In the genomic region with DNA sequence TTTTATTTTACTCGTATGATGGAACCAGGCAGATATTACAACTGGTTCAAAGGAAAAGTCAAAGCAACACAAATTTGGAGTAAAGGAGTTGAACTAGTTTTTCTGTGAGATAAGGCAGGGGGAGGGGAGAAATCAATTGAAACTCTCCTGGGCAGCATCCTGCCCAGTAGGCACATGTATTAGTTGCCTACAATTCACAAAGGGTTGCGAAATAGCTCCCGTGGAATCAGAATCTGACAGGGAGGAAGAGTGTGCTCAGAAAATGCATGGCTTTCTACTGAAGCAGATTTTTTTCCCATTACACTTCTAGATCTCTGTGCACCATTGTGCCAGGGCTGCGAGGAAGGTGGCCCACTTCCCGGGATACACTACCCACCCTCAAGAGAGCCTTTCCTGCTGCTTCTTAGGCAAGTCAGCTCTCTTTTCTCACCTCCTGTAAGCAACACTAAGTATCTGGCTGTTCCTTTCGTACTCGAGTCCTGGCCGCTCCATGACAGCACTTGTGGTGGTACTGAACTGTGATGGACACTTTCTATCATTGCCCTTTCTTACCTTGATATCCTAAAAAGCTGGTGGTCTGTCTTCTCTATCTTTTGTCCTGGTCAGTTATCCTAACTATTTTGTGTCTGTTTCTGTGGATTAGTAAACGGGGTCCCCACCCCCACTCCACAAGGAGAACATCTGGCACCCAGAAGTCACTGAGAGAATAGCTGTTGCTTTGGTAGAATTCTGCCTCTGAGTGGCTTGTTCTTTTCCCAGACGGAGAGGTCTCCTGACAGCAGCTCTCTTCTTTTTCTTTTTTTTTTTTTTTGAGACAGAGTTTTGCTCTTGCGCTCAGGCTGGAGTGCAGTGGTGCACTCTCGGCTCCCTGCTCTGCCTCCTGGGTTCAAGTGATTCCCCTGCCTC, we compare ENCODE assay signal across 8 cellular contexts.
DNase-seq lines count a peak whose midpoint lies in the region; ATAC-seq, FAIRE-seq and TF ChIP-seq lines count a peak whose summit lies in the region.

No MANE protein-coding gene starts in this region.

- H3K27ac Mint-ChIP-seq in T-helper 17 cell (peak overlapping the region; percentile 94), HFFc6 (no peak overlapping the region)

- H3K18ac ChIP-seq in mesendoderm (ENCODE audit: low read length): no peak overlapping the region

- peaks cover under 1% of the 10 kb centered on the region; the same call in 1 of the 2 replicates for H3K9me3 Mint-ChIP-seq in HFFc6

- no peaks in the 10 kb centered on the region for H3K27me3 ChIP-seq in mesendoderm (ENCODE audit: insufficient read depth, low read length, poor library complexity)
- H3K27me3 ChIP-seq in right atrium auricular region: no peaks in the 10 kb centered on the region

- FAIRE-seq in GM18507 (lab: Jason Lieb, UNC): peak; percentile 15

- H3K36me3 ChIP-seq in mesendoderm (ENCODE audit: control insufficient read depth, insufficient read depth, low read length) (no peaks in the 10 kb centered on the region), right atrium auricular region (peaks cover 6% of the 10 kb centered on the region)

- no peak overlapping the region for H2AK5ac ChIP-seq in mesendoderm (ENCODE audit: low read length)

- no peak overlapping the region for H2BK120ac ChIP-seq in mesendoderm (ENCODE audit: low read depth, low read length)

- no peaks in the 10 kb centered on the region for H3K79me1 ChIP-seq in mesendoderm (ENCODE audit: low read length)

- no CpG with 5 or more reads among the region's 12 CpGs for WGBS in mesendoderm (ENCODE audit: extremely low coverage, insufficient coverage, low lambda C conversion rate)

- H3K4me3 Mint-ChIP-seq in T-helper 17 cell (no peak overlapping the region), HFFc6 (no peak overlapping the region)

- H3K9me3 ChIP-seq in T-helper 17 cell (ENCODE audit: control insufficient read depth, low read length, poor library complexity, severe bottlenecking) (no peaks in the 10 kb centered on the region), right atrium auricular region (no peaks in the 10 kb centered on the region)

- no peak overlapping the region for H3K4ac ChIP-seq in mesendoderm (ENCODE audit: low read depth, low read length)

- peak overlapping the region; percentile 13 for H3K9ac ChIP-seq in mesendoderm (ENCODE audit: low read length)

- H3K27me3 Mint-ChIP-seq in T-helper 17 cell (no peaks in the 10 kb centered on the region), HFFc6 (ENCODE audit: insufficient read depth) (no peaks in the 10 kb centered on the region)

- H2BK5ac ChIP-seq in mesendoderm (ENCODE audit: low read length): peak overlapping the region; percentile 58

- H3K23ac ChIP-seq in mesendoderm (ENCODE audit: low read length): no peak overlapping the region

- no peaks in the 10 kb centered on the region for H3K79me2 ChIP-seq in mesendoderm (ENCODE audit: control insufficient read depth, insufficient read depth, low read length)

- H3K36me3 Mint-ChIP-seq in T-helper 17 cell (ENCODE audit: low read depth) (peaks cover 10% of the 10 kb centered on the region), HFFc6 (ENCODE audit: low read depth) (0 out of 2 replicates have a peak, but pooled peaks cover 1% of the 10 kb centered on the region)

- no peak overlapping the region for H4K5ac ChIP-seq in mesendoderm (ENCODE audit: low read length)

- H3K56ac ChIP-seq in mesendoderm (ENCODE audit: low read length): peak overlapping the region; percentile 67

- H3K4me3 ChIP-seq in mesendoderm (ENCODE audit: low read length) (no peak overlapping the region), right atrium auricular region (no peak overlapping the region)

- no peak for TF ChIP-seq CTCF in right atrium auricular region (IDR thresholded peaks at IDR 0.05)
- no peak for TF ChIP-seq CTCF in HFFc6 (IDR thresholded peaks at IDR 0.05)

- ATAC-seq in HG02571 (IDR thresholded peaks at IDR 0.05; ENCODE audit: unreplicated experiment) (peak; percentile 3), T-helper 17 cell (no peak)

- no peak overlapping the region for H4K8ac ChIP-seq in mesendoderm (ENCODE audit: low read depth, low read length)

- H3K27ac ChIP-seq in mesendoderm (ENCODE audit: low read depth, low read length) (peak overlapping the region; percentile 15), right atrium auricular region (no peak overlapping the region)

- H3K4me1 Mint-ChIP-seq in T-helper 17 cell (peaks cover 47% of the 10 kb centered on the region), HFFc6 (ENCODE audit: low read depth) (peaks cover 25% of the 10 kb centered on the region)

- H3K4me1 ChIP-seq in mesendoderm (ENCODE audit: control insufficient read depth, low read depth, low read length): peaks cover 15% of the 10 kb centered on the region
- peaks cover 0 to 15% of the 10 kb centered on the region in 2 donors for H3K4me1 ChIP-seq in right atrium auricular region

- H3K4me2 ChIP-seq in mesendoderm (ENCODE audit: low read length): no peak overlapping the region

- DNase-seq in GM18507 (ENCODE audit: extremely low spot score, insufficient read length, low read depth) (no peak), T-helper 17 cell (no peak), mesendoderm (peak; percentile 55), activated gamma-delta T cell treated with Interleukin-2 at 50 U/mL for 16 hours (no peak), right atrium auricular region (ENCODE audit: low spot score) (no peak), DMS153 (lab: John Stamatoyannopoulos, UW) (no peak), HFFc6 (no peak)

- no peak overlapping the region for H2BK15ac ChIP-seq in mesendoderm (replicated peaks; ENCODE audit: low read depth)
